In the genomic region with DNA sequence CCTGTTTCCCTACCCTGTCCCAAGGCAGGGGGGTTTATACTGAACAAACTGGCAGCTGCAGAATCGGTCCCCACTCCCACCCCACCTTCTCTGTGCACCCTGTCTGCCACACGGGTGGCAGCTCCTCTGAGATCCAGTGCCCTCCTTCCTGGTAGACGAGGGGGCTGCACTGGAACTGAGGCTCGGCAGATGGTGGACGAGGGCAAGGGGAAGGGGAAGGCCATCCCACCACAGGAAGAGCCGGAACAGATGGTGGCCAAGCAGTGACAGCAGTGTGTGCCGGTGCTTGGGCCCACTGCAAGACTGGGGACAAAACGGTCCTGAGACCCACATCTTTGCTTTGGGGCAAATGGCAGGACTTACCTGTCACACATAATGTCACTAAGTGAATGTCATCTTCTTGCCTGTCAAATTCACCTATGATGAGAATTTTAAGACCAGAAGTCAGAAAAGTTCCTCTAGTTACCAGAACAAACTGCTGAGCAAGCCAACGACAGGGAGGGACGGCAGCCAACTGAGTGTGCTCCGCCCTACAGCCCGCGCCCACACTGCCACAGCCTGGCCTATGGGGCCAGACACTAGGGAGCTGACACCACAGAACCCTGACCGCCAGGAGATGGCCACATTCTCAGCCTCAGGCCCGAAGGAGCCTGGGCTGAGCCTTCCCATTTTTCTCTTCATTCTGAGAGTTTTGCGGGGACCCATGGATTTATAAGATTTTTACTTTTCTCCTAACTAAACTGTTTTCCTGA, we compare ENCODE assay signal across 2 cellular contexts.
TF ChIP-seq lines count a peak whose summit lies in the region.

No MANE protein-coding gene starts in this region.

TF ChIP-seq in SK-N-SH treated with all-trans-retinoic acid at 6 μM for 48 hours, 23 proteins besides CTCF, POLR2A, EP300 and RAD21:
- no peak for TF ChIP-seq TOX (CRISPR knock-in tag; IDR thresholded peaks at IDR 0.05; ENCODE audit: borderline replicate concordance)
- no peak for TF ChIP-seq ARNTL (CRISPR knock-in tag; IDR thresholded peaks at IDR 0.05; ENCODE audit: borderline replicate concordance, low read depth)

TF ChIP-seq in SK-N-SH, 30 proteins besides CTCF, POLR2A, EP300 and RAD21:
- TF ChIP-seq PBX3 (IDR thresholded peaks at IDR 0.05) (no peak), NRF1 (IDR thresholded peaks at IDR 0.05; ENCODE audit: low read depth, low read length) (no peak), TEAD4 (IDR thresholded peaks at IDR 0.05; ENCODE audit: borderline replicate concordance, insufficient read depth) (no peak), GABPA (IDR thresholded peaks at IDR 0.05; ENCODE audit: low read depth) (no peak), TAF1 (IDR thresholded peaks at IDR 0.05; ENCODE audit: borderline replicate concordance, low read depth, low read length) (no peak), SMC3 (IDR thresholded peaks at IDR 0.05; ENCODE audit: low read depth, low read length) (no peak)
